8 cellular contexts compared by ENCODE assay signal in genomic region chr3:190225186-190225692, GRCh38.
DNase-seq lines count a peak whose midpoint lies in the region; ATAC-seq and TF ChIP-seq lines count a peak whose summit lies in the region.

No MANE protein-coding gene starts in this region.

- TF ChIP-seq CTCF in BJ (IDR thresholded peaks at IDR 0.05; ENCODE audit: insufficient read depth, low read depth, low read length), result peak; percentile 57
- peak; percentile 30 to 58 (median 41) for TF ChIP-seq CTCF in tibial nerve (IDR thresholded peaks at IDR 0.05)

- no peak for TF ChIP-seq POLR2A in tibial nerve (IDR thresholded peaks at IDR 0.05)

- no peaks in the 10 kb centered on the region for H3K4me1 Mint-ChIP-seq in T-helper 17 cell
- H3K4me1 Mint-ChIP-seq in activated T-helper 2 cell treated with anti-CD3 and anti-CD28 coated beads, Interferon-gamma antibody, Interleukin-2, Interleukin-4, amounts not matched to agents 10 μg/mL and 5 μg/mL and 100 μg/mL, durations not matched to agents 14 hours and 24 hours and 36 hours (ENCODE audit: low read depth), result peaks cover 5% of the 10 kb centered on the region

- H3K27me3 ChIP-seq in BJ (ENCODE audit: control insufficient read depth, insufficient read depth, low read length) (no peaks in the 10 kb centered on the region), tibial nerve (no peaks in the 10 kb centered on the region)

- H3K36me3 Mint-ChIP-seq in T-helper 17 cell (ENCODE audit: low read depth), result no peaks in the 10 kb centered on the region
- no peaks in the 10 kb centered on the region for H3K36me3 Mint-ChIP-seq in activated T-helper 2 cell treated with anti-CD3 and anti-CD28 coated beads, Interferon-gamma antibody, Interleukin-2, Interleukin-4, amounts not matched to agents 10 μg/mL and 5 μg/mL and 100 μg/mL, durations not matched to agents 14 hours and 24 hours and 36 hours (ENCODE audit: low read depth)

- WGBS in tibial nerve, 2 donors, result 0 to 2% methylated on average over 2 of the region's 2 CpGs

- peaks cover 0 to 18% (median 0%) of the 10 kb centered on the region in 4 donors for H3K4me1 ChIP-seq in tibial nerve

- ATAC-seq in GM21360 (IDR thresholded peaks at IDR 0.05; ENCODE audit: unreplicated experiment), result peak; percentile 40
- no peak for ATAC-seq in T-helper 17 cell

- no peak overlapping the region for H3K27ac Mint-ChIP-seq in T-helper 17 cell
- no peak overlapping the region for H3K27ac Mint-ChIP-seq in activated T-helper 2 cell treated with anti-CD3 and anti-CD28 coated beads, Interferon-gamma antibody, Interleukin-2, Interleukin-4, amounts not matched to agents 10 μg/mL and 5 μg/mL and 100 μg/mL, durations not matched to agents 14 hours and 24 hours and 36 hours

- DNase-seq in BJ (ENCODE audit: low read depth) (peak; percentile 11), RPMI8226 (peak; percentile 28), glomerular visceral epithelial cell (ENCODE audit: extremely low spot score) (peak; percentile 47), tibial nerve (ENCODE audit: low spot score in 2 of 2) (peak in 1 of 2 donors; percentile 39), OCI-M2 (lab: John Stamatoyannopoulos, UW; ENCODE audit: unreplicated experiment) (no peak), T-helper 17 cell (no peak)
- no peak for DNase-seq in activated T-helper 2 cell treated with anti-CD3 and anti-CD28 coated beads, Interferon-gamma antibody, Interleukin-2, Interleukin-4, amounts not matched to agents 10 μg/mL and 5 μg/mL and 100 μg/mL, durations not matched to agents 14 hours and 24 hours and 36 hours (ENCODE audit: low spot score)

- H3K9me3 ChIP-seq in tibial nerve (no peaks in the 10 kb centered on the region), T-helper 17 cell (ENCODE audit: control insufficient read depth, low read length, poor library complexity, severe bottlenecking) (no peaks in the 10 kb centered on the region)

- intact Hi-C loops in activated T-helper 2 cell treated with anti-CD3 and anti-CD28 coated beads, Interferon-gamma antibody, Interleukin-2, Interleukin-4, amounts not matched to agents 10 μg/mL and 5 μg/mL and 100 μg/mL, durations not matched to agents 14 hours and 24 hours and 36 hours (cut with micrococcal nuclease), result loop anchor here (1.0 to 5.0 kb wide), 3 partner anchors 82 to 199 kb away; partner anchors contain the start of gene CLDN1

- no peak overlapping the region for H3K4me3 Mint-ChIP-seq in T-helper 17 cell
- no peak overlapping the region for H3K4me3 Mint-ChIP-seq in activated T-helper 2 cell treated with anti-CD3 and anti-CD28 coated beads, Interferon-gamma antibody, Interleukin-2, Interleukin-4, amounts not matched to agents 10 μg/mL and 5 μg/mL and 100 μg/mL, durations not matched to agents 14 hours and 24 hours and 36 hours (ENCODE audit: low read depth)

- H3K27ac ChIP-seq in tibial nerve, result peak overlapping the region in 1 of 4 donors; percentile 30

- peaks cover 17% of the 10 kb centered on the region for H3K27me3 Mint-ChIP-seq in T-helper 17 cell
- H3K27me3 Mint-ChIP-seq in activated T-helper 2 cell treated with anti-CD3 and anti-CD28 coated beads, Interferon-gamma antibody, Interleukin-2, Interleukin-4, amounts not matched to agents 10 μg/mL and 5 μg/mL and 100 μg/mL, durations not matched to agents 14 hours and 24 hours and 36 hours (ENCODE audit: low read depth), result peaks cover 4% of the 10 kb centered on the region

- H3K36me3 ChIP-seq in BJ (ENCODE audit: control insufficient read depth, insufficient read depth, low read length) (no peaks in the 10 kb centered on the region), tibial nerve (no peaks in the 10 kb centered on the region)

- POLR2A ChIA-PET in BJ (lab: Charles Lee), result no interaction called here

- H3K4me3 ChIP-seq in BJ (ENCODE audit: low read depth, low read length), result no peak overlapping the region
- no peak overlapping the region for H3K4me3 ChIP-seq in tibial nerve

- CTCF ChIA-PET in BJ (lab: Yijun Ruan, JAX), result interaction anchor here (0.6 to 10.0 kb wide), 27 partner anchors 9 to 472 kb away, joined by 3 to 109 read pairs (median 4); partner anchors contain the start of gene CLDN1

- H3K9me3 Mint-ChIP-seq in activated T-helper 2 cell treated with anti-CD3 and anti-CD28 coated beads, Interferon-gamma antibody, Interleukin-2, Interleukin-4, amounts not matched to agents 10 μg/mL and 5 μg/mL and 100 μg/mL, durations not matched to agents 14 hours and 24 hours and 36 hours, result peaks cover 3% of the 10 kb centered on the region

- TF ChIP-seq EP300 in tibial nerve (IDR thresholded peaks at IDR 0.05), result no peak

Comparison
In these comparisons a context has a peak if more than half of its experiments do, and no peak if none do; other contexts are left out.
1. DNase-seq: peak in BJ (single experiment), RPMI8226 (single experiment) and glomerular visceral epithelial cell (single experiment); none in OCI-M2 (single experiment), T-helper 17 cell (0 of 3) and activated T-helper 2 cell treated with anti-CD3 and anti-CD28 coated beads, Interferon-gamma antibody, Interleukin-2, Interleukin-4, amounts not matched to agents 10 μg/mL and 5 μg/mL and 100 μg/mL, durations not matched to agents 14 hours and 24 hours and 36 hours (single experiment).